17 cellular contexts compared by ENCODE assay signal in the genomic region with DNA sequence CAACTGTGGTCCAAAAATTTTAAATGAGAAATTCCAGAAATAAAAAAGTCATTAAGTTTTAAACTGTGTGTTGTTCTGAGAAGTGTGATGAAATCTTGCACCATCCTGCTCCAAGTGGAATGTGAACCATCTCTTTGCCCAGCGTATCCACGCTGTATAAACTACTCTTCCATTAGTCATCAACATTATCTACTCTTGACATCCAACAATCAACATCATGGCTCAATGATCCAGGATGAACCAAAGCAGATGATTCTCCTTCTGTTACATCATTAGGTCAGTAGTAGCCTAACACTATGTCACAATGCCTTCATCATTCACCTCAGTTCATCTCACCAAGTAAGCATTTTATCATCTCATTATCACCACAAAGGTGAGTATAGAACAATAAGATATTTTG. TPM values are rescaled to one million over a fixed set of nuclear protein-coding genes. Genes with fewer than 3 reads are reported as not detected.
DNase-seq lines count a peak whose midpoint lies in the region; ATAC-seq, FAIRE-seq and TF ChIP-seq lines count a peak whose summit lies in the region.
"Had no signal": no experiment of that assay in that cellular context is flagged by ENCODE, and none has a peak within 500 bp of the region (broad histone marks: within the 10 kb centered on the region; RNA-seq: fewer than 3 reads in every experiment).

No MANE protein-coding gene starts in this region.

- H3K9me3 Mint-ChIP-seq in MCF 10A (ENCODE audit: unreplicated experiment): no peaks in the 10 kb centered on the region
- H3K9me3 Mint-ChIP-seq in astrocyte (ENCODE audit: unreplicated experiment): no peaks in the 10 kb centered on the region

- peak; percentile 94 for FAIRE-seq in astrocyte (lab: Jason Lieb, UNC)

- TF ChIP-seq POLR2A in breast epithelium (IDR thresholded peaks at IDR 0.05): no peak

- no peaks in the 10 kb centered on the region for H3K4me1 ChIP-seq in breast epithelium
- no peaks in the 10 kb centered on the region for H3K4me1 ChIP-seq in astrocyte (ENCODE audit: insufficient read depth, low read length)
- H3K4me1 ChIP-seq in smooth muscle cell (ENCODE audit: low read depth): no peaks in the 10 kb centered on the region

- H3K9ac ChIP-seq in astrocyte (ENCODE audit: low read length) (no peak overlapping the region), smooth muscle cell (ENCODE audit: low read depth) (no peak overlapping the region)

- H3K4me2 ChIP-seq in astrocyte (ENCODE audit: low read length): no peak overlapping the region
- no peak overlapping the region for H3K4me2 ChIP-seq in smooth muscle cell

- no peaks in the 10 kb centered on the region for H3K9me3 ChIP-seq in breast epithelium
- no peaks in the 10 kb centered on the region for H3K9me3 ChIP-seq in astrocyte (ENCODE audit: insufficient read depth, low read depth, low read length)
- H3K9me3 ChIP-seq in smooth muscle cell (replicated peaks; ENCODE audit: low read depth): no peaks in the 10 kb centered on the region
- H3K9me3 ChIP-seq: neutrophil had no signal

- TF ChIP-seq CTCF in MCF 10A (IDR thresholded peaks at IDR 0.05; ENCODE audit: unreplicated experiment) (no peak), breast epithelium (IDR thresholded peaks at IDR 0.05) (no peak), astrocyte (IDR thresholded peaks at IDR 0.05; ENCODE audit: insufficient read depth, low read depth, low read length) (no peak), smooth muscle cell (IDR thresholded peaks at IDR 0.05; ENCODE audit: borderline replicate concordance, insufficient read depth, poor library complexity, severe bottlenecking) (no peak)

- CTCF ChIA-PET in MCF 10A (lab: Yijun Ruan, JAX): no interaction called here

- H3K27ac Mint-ChIP-seq in MCF 10A (ENCODE audit: low read depth, unreplicated experiment) (peak overlapping the region; percentile 52), astrocyte (ENCODE audit: unreplicated experiment) (peak overlapping the region; percentile 13)

- H3K4me1 Mint-ChIP-seq in MCF 10A (ENCODE audit: insufficient read depth, unreplicated experiment): peaks cover 6% of the 10 kb centered on the region
- H3K4me1 Mint-ChIP-seq in astrocyte (ENCODE audit: low read depth, unreplicated experiment): peaks cover 6% of the 10 kb centered on the region

- H3K79me2 ChIP-seq in astrocyte (ENCODE audit: insufficient read depth, low read length) (no peaks in the 10 kb centered on the region), smooth muscle cell (ENCODE audit: low read depth) (no peaks in the 10 kb centered on the region)

- no peak for ATAC-seq in HG03457 (IDR thresholded peaks at IDR 0.05; ENCODE audit: unreplicated experiment)

- H3K27me3 ChIP-seq in breast epithelium (no peaks in the 10 kb centered on the region), astrocyte (ENCODE audit: insufficient read depth, low read length) (no peaks in the 10 kb centered on the region), smooth muscle cell (ENCODE audit: low read depth) (no peaks in the 10 kb centered on the region)
- H3K27me3 ChIP-seq: neutrophil had no signal

- no TSS peak for BruUV-seq in MCF 10A (replicated peaks; lab: Mats Ljungman, UMichigan)

- DNase-seq in MCF 10A (ENCODE audit: unreplicated experiment) (peak; percentile 70), breast epithelium (ENCODE audit: low spot score in 2 of 2) (no peak), astrocyte (ENCODE audit: low read depth) (peak; percentile 65), glomerular visceral epithelial cell (ENCODE audit: extremely low spot score) (peak; percentile 50), smooth muscle cell (lab: John Stamatoyannopoulos, UW; ENCODE audit: unreplicated experiment) (no peak), Kasumi-1 (lab: John Stamatoyannopoulos, UW) (no peak), NCI-H1092 treated with DMSO at 0.1 percent for 48 hours (lab: John Stamatoyannopoulos, UW) (no peak)
- DNase-seq: ACHN; activated naive CD4-positive, alpha-beta T cell treated with Interleukin-2 at 50 U/mL for 16 hours; central memory CD4-positive, alpha-beta T cell; DMS 273 treated with DMSO at 0.1 percent for 48 hours; MV-4-11; stimulated activated CD4-positive, alpha-beta T cell treated with anti-CD3 and anti-CD28 coated beads, Interleukin-15, amount 100 ng/mL, for 24 hours; substantia nigra had no signal

- no peaks in the 10 kb centered on the region for H3K36me3 ChIP-seq in breast epithelium
- peaks cover 11% of the 10 kb centered on the region for H3K36me3 ChIP-seq in astrocyte (ENCODE audit: insufficient read depth, low read length)
- H3K36me3 ChIP-seq in smooth muscle cell (ENCODE audit: low read depth): peaks cover 18% of the 10 kb centered on the region

- H3K27me3 Mint-ChIP-seq in MCF 10A (ENCODE audit: insufficient read depth, unreplicated experiment): no peaks in the 10 kb centered on the region
- H3K27me3 Mint-ChIP-seq in astrocyte (ENCODE audit: low read depth, unreplicated experiment): no peaks in the 10 kb centered on the region

- H3K27ac ChIP-seq in breast epithelium: no peak overlapping the region
- H3K27ac ChIP-seq in astrocyte (ENCODE audit: low read depth, low read length): no peak overlapping the region
- peak overlapping the region; percentile 14 for H3K27ac ChIP-seq in smooth muscle cell (ENCODE audit: low read depth)
- H3K27ac ChIP-seq: neutrophil, SK-N-MC had no signal

- H3K4me3 ChIP-seq in breast epithelium (no peak overlapping the region), astrocyte (ENCODE audit: insufficient read depth, low read depth, low read length) (no peak overlapping the region), smooth muscle cell (no peak overlapping the region)
- H3K4me3 ChIP-seq: SK-N-MC had no signal

- intact Hi-C loops in MCF 10A (cut with micrococcal nuclease) (no loop called here), breast epithelium (cut with DNase I; ENCODE audit: low total_unique reads) (no loop called here)

- no peak overlapping the region for H3K4me3 Mint-ChIP-seq in MCF 10A (ENCODE audit: unreplicated experiment)
- H3K4me3 Mint-ChIP-seq in astrocyte (ENCODE audit: unreplicated experiment): no peak overlapping the region

- H2AFZ ChIP-seq in astrocyte (ENCODE audit: low read depth, low read length) (no peak overlapping the region), smooth muscle cell (ENCODE audit: low read depth) (no peak overlapping the region)

- H3K36me3 Mint-ChIP-seq in MCF 10A (ENCODE audit: insufficient read depth, unreplicated experiment) (peaks cover 67% of the 10 kb centered on the region), astrocyte (ENCODE audit: low read depth, unreplicated experiment) (peaks cover 10% of the 10 kb centered on the region)

- H3F3A ChIP-seq in smooth muscle cell (ENCODE audit: low read depth): no peaks in the 10 kb centered on the region

- H4K20me1 ChIP-seq in astrocyte (ENCODE audit: insufficient read depth, low read length): no peaks in the 10 kb centered on the region
- no peaks in the 10 kb centered on the region for H4K20me1 ChIP-seq in smooth muscle cell (ENCODE audit: low read depth)

- WGBS in smooth muscle cell (ENCODE audit: low lambda C conversion rate): 20% methylated on average over 2 of the region's 2 CpGs

- POLR2A ChIA-PET in MCF 10A (lab: Yijun Ruan, JAX): no interaction called here

RNA-seq across cellular contexts. Expression of gene SUCLA2, which starts 55.3 kb away (rescaled TPM):
- 40.6 and 42.1 TPM in 2 replicates for total RNA-seq in MCF 10A (2022)
- total RNA-seq in breast epithelium: 10 to 100 TPM; 42.3 to 75.4 (median 61.3) TPM
- total RNA-seq in astrocyte: 35.4 and 41.7 TPM in 2 replicates
- 62.0 and 63.0 TPM in 2 replicates for total RNA-seq in smooth muscle cell
- polyA plus RNA-seq in smooth muscle cell: 43.5 and 48.3 TPM in 2 replicates

Comparison
In these comparisons a context has a peak if more than half of its experiments do, and no peak if none do; other contexts are left out.
1. DNase-seq: peak in MCF 10A (single experiment), astrocyte (single experiment) and glomerular visceral epithelial cell (single experiment); none in breast epithelium (0 of 2), smooth muscle cell (single experiment), Kasumi-1 (0 of 2) and NCI-H1092 treated with DMSO at 0.1 percent for 48 hours (single experiment).